ENCODE assay signal across 20 cellular contexts in genomic region chr18:23897293-23897692, GRCh38.
DNase-seq lines count a peak whose midpoint lies in the region; ATAC-seq and TF ChIP-seq lines count a peak whose summit lies in the region.
"Had no signal": no experiment of that assay in that cellular context is flagged by ENCODE, and none has a peak within 500 bp of the region (broad histone marks: within the 10 kb centered on the region; RNA-seq: fewer than 3 reads in every experiment).

No MANE protein-coding gene starts in this region.

- no peak overlapping the region for H3K4me3 Mint-ChIP-seq in activated T-helper 2 cell treated with anti-CD3 and anti-CD28 coated beads, Interferon-gamma antibody, Interleukin-2, Interleukin-4, amounts not matched to agents 10 μg/mL and 5 μg/mL and 100 μg/mL, durations not matched to agents 14 hours and 24 hours and 36 hours (ENCODE audit: low read depth)
- H3K4me3 Mint-ChIP-seq: CD14-positive monocyte; CD8-positive, alpha-beta T cell; HFFc6 had no signal

- peaks cover 28% of the 10 kb centered on the region for H3K27me3 Mint-ChIP-seq in activated T-helper 2 cell treated with anti-CD3 and anti-CD28 coated beads, Interferon-gamma antibody, Interleukin-2, Interleukin-4, amounts not matched to agents 10 μg/mL and 5 μg/mL and 100 μg/mL, durations not matched to agents 14 hours and 24 hours and 36 hours (ENCODE audit: low read depth)

- ATAC-seq in left lung = peak; percentile 54
- no peak for ATAC-seq in mucosa of descending colon
- no peak for ATAC-seq in GM21515 (IDR thresholded peaks at IDR 0.05; ENCODE audit: unreplicated experiment)
- ATAC-seq: CD8-positive, alpha-beta T cell; HCT116 had no signal

- no peaks in the 10 kb centered on the region for H3K4me1 ChIP-seq in left lung
- no peaks in the 10 kb centered on the region for H3K4me1 ChIP-seq in mucosa of descending colon (ENCODE audit: low read depth)
- H3K4me1 ChIP-seq: BLaER1 had no signal

- DNase-seq in NCI-H82 (lab: John Stamatoyannopoulos, UW) (peak; percentile 45), NCI-H82 treated with DMSO at 0.1 percent for 48 hours (lab: John Stamatoyannopoulos, UW; ENCODE audit: unreplicated experiment) (no peak), MV-4-11 (lab: John Stamatoyannopoulos, UW) (peak; percentile 48), SKM-1 (lab: John Stamatoyannopoulos, UW; ENCODE audit: unreplicated experiment) (peak; percentile 5), left lung (no peak), mucosa of descending colon (no peak)
- no peak for DNase-seq in activated T-helper 2 cell treated with anti-CD3 and anti-CD28 coated beads, Interferon-gamma antibody, Interleukin-2, Interleukin-4, amounts not matched to agents 10 μg/mL and 5 μg/mL and 100 μg/mL, durations not matched to agents 14 hours and 24 hours and 36 hours (ENCODE audit: low spot score)
- DNase-seq: 8988T; Calu3; CD8-positive, alpha-beta T cell; DMS79 treated with DMSO at 0.1 percent for 48 hours; GF-D8; GOT3; H7; HFFc6 had no signal

- H3K36me3 Mint-ChIP-seq in activated T-helper 2 cell treated with anti-CD3 and anti-CD28 coated beads, Interferon-gamma antibody, Interleukin-2, Interleukin-4, amounts not matched to agents 10 μg/mL and 5 μg/mL and 100 μg/mL, durations not matched to agents 14 hours and 24 hours and 36 hours (ENCODE audit: low read depth) = no peaks in the 10 kb centered on the region
- H3K36me3 Mint-ChIP-seq: CD14-positive monocyte; CD8-positive, alpha-beta T cell had no signal

- no peaks in the 10 kb centered on the region for H3K9me3 ChIP-seq in left lung
- no peaks in the 10 kb centered on the region for H3K9me3 ChIP-seq in mucosa of descending colon
- H3K9me3 ChIP-seq: BLaER1 had no signal

- H3K4me3 ChIP-seq in left lung = no peak overlapping the region
- no peak overlapping the region for H3K4me3 ChIP-seq in mucosa of descending colon
- H3K4me3 ChIP-seq: BLaER1 had no signal

- no peaks in the 10 kb centered on the region for H3K9me3 Mint-ChIP-seq in activated T-helper 2 cell treated with anti-CD3 and anti-CD28 coated beads, Interferon-gamma antibody, Interleukin-2, Interleukin-4, amounts not matched to agents 10 μg/mL and 5 μg/mL and 100 μg/mL, durations not matched to agents 14 hours and 24 hours and 36 hours
- H3K9me3 Mint-ChIP-seq: CD8-positive, alpha-beta T cell; HFFc6 had no signal

- H3K27me3 ChIP-seq in left lung = no peaks in the 10 kb centered on the region
- H3K27me3 ChIP-seq: BLaER1 had no signal

- H3K4me1 Mint-ChIP-seq in activated T-helper 2 cell treated with anti-CD3 and anti-CD28 coated beads, Interferon-gamma antibody, Interleukin-2, Interleukin-4, amounts not matched to agents 10 μg/mL and 5 μg/mL and 100 μg/mL, durations not matched to agents 14 hours and 24 hours and 36 hours (ENCODE audit: low read depth) = no peaks in the 10 kb centered on the region

- no peaks in the 10 kb centered on the region for H3K36me3 ChIP-seq in left lung
- no peaks in the 10 kb centered on the region for H3K36me3 ChIP-seq in mucosa of descending colon (ENCODE audit: low read depth)
- H3K36me3 ChIP-seq: BLaER1 had no signal

- intact Hi-C loops in left lung (cut with DNase I) = no loop called here
- intact Hi-C loops in mucosa of descending colon (cut with DNase I, micrococcal nuclease) = no loop called here
- intact Hi-C loops in activated T-helper 2 cell treated with anti-CD3 and anti-CD28 coated beads, Interferon-gamma antibody, Interleukin-2, Interleukin-4, amounts not matched to agents 10 μg/mL and 5 μg/mL and 100 μg/mL, durations not matched to agents 14 hours and 24 hours and 36 hours (cut with micrococcal nuclease) = no loop called here

- no peak overlapping the region for H3K27ac ChIP-seq in left lung
- H3K27ac ChIP-seq: BLaER1, HL-60 had no signal

- no peak for TF ChIP-seq CTCF in left lung (IDR thresholded peaks at IDR 0.05)
- no peak for TF ChIP-seq CTCF in mucosa of descending colon (IDR thresholded peaks at IDR 0.05)

- H3K27ac Mint-ChIP-seq in activated T-helper 2 cell treated with anti-CD3 and anti-CD28 coated beads, Interferon-gamma antibody, Interleukin-2, Interleukin-4, amounts not matched to agents 10 μg/mL and 5 μg/mL and 100 μg/mL, durations not matched to agents 14 hours and 24 hours and 36 hours = no peak overlapping the region
- H3K27ac Mint-ChIP-seq: CD14-positive monocyte; CD8-positive, alpha-beta T cell; HFFc6 had no signal

Comparison
In these comparisons a context has a peak if more than half of its experiments do, and no peak if none do; other contexts are left out.
1. DNase-seq: peak in NCI-H82 (single experiment), MV-4-11 (single experiment) and SKM-1 (single experiment); none in NCI-H82 treated with DMSO at 0.1 percent for 48 hours (single experiment), left lung (0 of 2), mucosa of descending colon (0 of 3) and activated T-helper 2 cell treated with anti-CD3 and anti-CD28 coated beads, Interferon-gamma antibody, Interleukin-2, Interleukin-4, amounts not matched to agents 10 μg/mL and 5 μg/mL and 100 μg/mL, durations not matched to agents 14 hours and 24 hours and 36 hours (single experiment).